Comparison of ENCODE assay signal across 17 cellular contexts in genomic region chr18:45628979-45629958, GRCh38. TPM values are rescaled to one million over a fixed set of nuclear protein-coding genes. Genes with fewer than 3 reads are reported as not detected.
DNase-seq lines count a peak whose midpoint lies in the region; TF ChIP-seq lines count a peak whose summit lies in the region.
"Had no signal": no experiment of that assay in that cellular context is flagged by ENCODE, and none has a peak within 500 bp of the region (broad histone marks: within the 10 kb centered on the region; RNA-seq: fewer than 3 reads in every experiment).

No MANE protein-coding gene starts in this region.

- peak; percentile 94 for TF ChIP-seq EP300 in Ishikawa (IDR thresholded peaks at IDR 0.05; ENCODE audit: borderline replicate concordance)

- DNase-seq in AG09309 (ENCODE audit: low read depth) (peak; percentile 35), T1000 (lab: John Stamatoyannopoulos, UW) (peak; percentile 5), fibroblast of the aortic adventitia (ENCODE audit: low read depth) (peak; percentile 50), HUDEP-2 (lab: John Stamatoyannopoulos, UW; ENCODE audit: unreplicated experiment in 76 of 76) (no peak), ureter (ENCODE audit: low spot score) (no peak), AG08396 (ENCODE audit: low spot score) (no peak), dedifferentiated amniotic fluid mesenchymal stem cell (ENCODE audit: extremely low spot score) (no peak)
- DNase-seq: ACHN; activated naive CD4-positive, alpha-beta T cell treated with anti-CD3 and anti-CD28 coated beads, Interleukin-2, amount 50 U/mL, for 16 hours; immature natural killer cell; mucosa of descending colon; psoas muscle; stimulated activated CD4-positive, alpha-beta T cell treated with anti-CD3 and anti-CD28 coated beads, Interleukin-2, amount 100 ng/mL, for 24 hours had no signal

- H3K4me3 ChIP-seq in AG09309 (ENCODE audit: control insufficient read depth, low read depth, low read length) = no peak overlapping the region
- H3K4me3 ChIP-seq in fibroblast of the aortic adventitia (ENCODE audit: low read depth, low read length) = no peak overlapping the region
- H3K4me3 ChIP-seq: mucosa of descending colon, psoas muscle, vagina had no signal

- TF ChIP-seq CTCF in AG09309 (IDR thresholded peaks at IDR 0.05; ENCODE audit: control insufficient read depth, insufficient read depth, low read depth, low read length, missing control alignments) (no peak), fibroblast of the aortic adventitia (IDR thresholded peaks at IDR 0.05; ENCODE audit: insufficient read depth, low read length) (no peak)

- TF ChIP-seq RAD21 in Ishikawa (IDR thresholded peaks at IDR 0.05; ENCODE audit: low read depth) = no peak; the same call in 1 of the 2 replicates

TF ChIP-seq in Ishikawa, 13 proteins besides CTCF, POLR2A, EP300 and RAD21:
- TF ChIP-seq REST (IDR thresholded peaks at IDR 0.05; ENCODE audit: low read depth) (no peak), YY1 (IDR thresholded peaks at IDR 0.05; ENCODE audit: low read depth) (peak; percentile 81), USF1 (IDR thresholded peaks at IDR 0.05) (peak; percentile 6; the same call in 1 of the 2 replicates), MAX (IDR thresholded peaks at IDR 0.05) (peak; percentile 90), TCF12 (IDR thresholded peaks at IDR 0.05; ENCODE audit: low read depth) (peak; percentile 93), TAF1 (IDR thresholded peaks at IDR 0.05; ENCODE audit: low read depth) (no peak), EGR1 (IDR thresholded peaks at IDR 0.05) (no peak), CEBPB (IDR thresholded peaks at IDR 0.05) (peak; percentile 44; the same call in 1 of the 2 replicates), TEAD4 (IDR thresholded peaks at IDR 0.05) (peak; percentile 65), NFIC (IDR thresholded peaks at IDR 0.05) (peak; percentile 88), ZBTB7A (IDR thresholded peaks at IDR 0.05; ENCODE audit: low read depth) (peak; percentile 89), FOXM1 (IDR thresholded peaks at IDR 0.05; ENCODE audit: borderline replicate concordance, low read depth) (peak; percentile 89)

RNA-seq across cellular contexts. Expression of gene SLC14A2, which starts 14.0 kb away (rescaled TPM):
- total RNA-seq in fibroblast of the aortic adventitia (ENCODE audit: low replicate concordance) = 0.16 TPM in 1 of 2 replicates, not detected in the other
- not detected for total RNA-seq in ureter
- total RNA-seq: cerebellum, fibroblast of villous mesenchyme, vagina had no signal

Comparison
In these comparisons a context has a peak if more than half of its experiments do, and no peak if none do; other contexts are left out.
1. DNase-seq: peak in AG09309 (single experiment), T1000 (single experiment) and fibroblast of the aortic adventitia (single experiment); none in HUDEP-2 (0 of 76), ureter (single experiment), AG08396 (single experiment) and dedifferentiated amniotic fluid mesenchymal stem cell (single experiment).